Comparison of ENCODE assay signal across 24 cellular contexts in the genomic region with DNA sequence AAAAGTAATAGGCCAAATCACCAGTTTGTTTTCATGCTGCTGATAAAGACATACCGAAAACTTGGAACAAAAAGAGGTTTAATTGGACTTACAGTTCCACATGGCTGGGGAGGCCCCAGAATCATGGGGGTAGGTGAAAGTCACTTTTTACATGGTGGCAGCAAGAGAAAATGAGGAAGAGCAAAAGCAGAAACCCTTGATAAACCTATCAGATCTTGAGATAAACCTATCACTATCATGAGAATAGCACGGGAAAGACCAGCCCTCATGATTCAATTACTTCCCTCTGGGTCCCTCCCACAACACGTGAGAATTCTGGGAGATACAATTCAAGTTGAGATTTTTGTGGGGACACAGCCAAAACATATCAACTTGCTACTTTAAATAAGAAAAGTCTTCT. TPM values are rescaled to one million over a fixed set of nuclear protein-coding genes. Genes with fewer than 3 reads are reported as not detected.
DNase-seq lines count a peak whose midpoint lies in the region; TF ChIP-seq lines count a peak whose summit lies in the region.
"Had no signal": no experiment of that assay in that cellular context is flagged by ENCODE, and none has a peak within 500 bp of the region (broad histone marks: within the 10 kb centered on the region; RNA-seq: fewer than 3 reads in every experiment).

No MANE protein-coding gene starts in this region.

- H3K79me2 ChIP-seq in GM23248 (ENCODE audit: insufficient read depth), result no peaks in the 10 kb centered on the region
- no peaks in the 10 kb centered on the region for H3K79me2 ChIP-seq in OCI-LY3 (ENCODE audit: low read length)

- H3K9ac ChIP-seq in GM23248 (no peak overlapping the region), OCI-LY3 (ENCODE audit: low read length) (no peak overlapping the region)

- TF ChIP-seq CTCF in OCI-LY3 (IDR thresholded peaks at IDR 0.05; ENCODE audit: low read depth, low read length), result no peak

- H3K4me2 ChIP-seq in GM23248 (ENCODE audit: unreplicated experiment) (no peak overlapping the region), OCI-LY3 (ENCODE audit: low read length) (peak overlapping the region; percentile 13)

- DNase-seq in NOMO-1 treated with DMSO at 0.1 percent for 48 hours (lab: John Stamatoyannopoulos, UW; ENCODE audit: unreplicated experiment), result peak; percentile 37
- DNase-seq in NOMO-1 treated with dmso at 0.1 percent for 144 hours (lab: John Stamatoyannopoulos, UW; ENCODE audit: unreplicated experiment), result no peak
- DNase-seq in GM23248, result no peak
- DNase-seq in epithelial cell of prostate (ENCODE audit: low read depth, low spot score), result no peak
- no peak for DNase-seq in hypothalamus (lab: John Stamatoyannopoulos, UW)
- no peak for DNase-seq in nucleus accumbens (lab: John Stamatoyannopoulos, UW)
- DNase-seq in glomerular visceral epithelial cell (ENCODE audit: extremely low spot score), result no peak
- DNase-seq: 8988T; CD4-positive, alpha-beta T cell; DMS153; GDM1; GOT3; MM.1S; NCI-H1105; NCI-H1694; NCI-H524; NCI-H82; SW 1271 had no signal

- H3K4me3 ChIP-seq in GM23248 (no peak overlapping the region), OCI-LY3 (ENCODE audit: low read length) (no peak overlapping the region)

- H3K4me1 ChIP-seq in GM23248 (ENCODE audit: insufficient read depth), result peaks cover 28% of the 10 kb centered on the region
- peaks cover 50% of the 10 kb centered on the region for H3K4me1 ChIP-seq in OCI-LY3 (ENCODE audit: low read length)

- peaks cover 31% of the 10 kb centered on the region for H3F3A ChIP-seq in GM23248 (ENCODE audit: insufficient read depth)

- in situ Hi-C loops in GM23248 (cut with MboI), result loop anchor here (5.0 kb wide), 1 partner anchor 175 kb away; a partner anchor contains a TSS

- H3K27me3 ChIP-seq in GM23248 (replicated peaks; ENCODE audit: insufficient read depth) (no peaks in the 10 kb centered on the region), OCI-LY3 (ENCODE audit: low read depth, low read length) (no peaks in the 10 kb centered on the region)

- no peaks in the 10 kb centered on the region for H3K9me3 ChIP-seq in GM23248 (ENCODE audit: low read depth)
- peaks cover 20% of the 10 kb centered on the region; the same call in 1 of the 2 replicates for H3K9me3 ChIP-seq in OCI-LY3 (ENCODE audit: insufficient read depth, low read length)

- WGBS in GM23248 (ENCODE audit: low coverage in 1 of 2, low lambda C conversion rate in 2 of 2, missing lambda C conversion rate in 2 of 2), 2 experiments, result 50 to 56% methylated on average over 3 of the region's 3 CpGs

- H4K20me1 ChIP-seq in GM23248 (ENCODE audit: insufficient read depth) (no peaks in the 10 kb centered on the region), OCI-LY3 (ENCODE audit: insufficient read depth, low read length) (no peaks in the 10 kb centered on the region)

- H2AFZ ChIP-seq in GM23248 (0 out of 2 replicates have a peak overlapping the region, but pooled peaks have one; percentile 1), OCI-LY3 (ENCODE audit: low read depth, low read length) (no peak overlapping the region)

- H3K36me3 ChIP-seq in GM23248 (ENCODE audit: low read depth) (no peaks in the 10 kb centered on the region), OCI-LY3 (replicated peaks; ENCODE audit: low read depth, low read length) (peaks cover 32% of the 10 kb centered on the region)

- no peaks in the 10 kb centered on the region for H3K9me2 ChIP-seq in GM23248 (ENCODE audit: insufficient read depth)

- H3K27ac ChIP-seq in GM23248 (peak overlapping the region; percentile 58), OCI-LY3 (ENCODE audit: low read length) (peak overlapping the region; percentile 59), epithelial cell of prostate (peak overlapping the region; percentile 10)

RNA-seq across cellular contexts. Expression of a gene that starts 28.9 kb away (rescaled TPM):
- not detected in 2 replicates for total RNA-seq in GM23248 (2014; rRNA removed; shearing (Covaris generic))
- polyA plus RNA-seq in GM23248 (2016; fragmentation: Nextera tagmentation; extraction: Ambion mirVana), result not detected in 2 replicates
- total RNA-seq: Daoy, HT1080, LHCN-M2, SK-MEL-5 had no signal
- polyA plus RNA-seq: AG04450 had no signal
